18 cellular contexts compared by ENCODE assay signal in genomic region chr4:165965503-165965902, GRCh38.
A peak's percentile ranks its signal among the peaks of the same experiment; 100 is the strongest.
DNase-seq lines count a peak whose midpoint lies in the region; ATAC-seq and TF ChIP-seq lines count a peak whose summit lies in the region.
"Had no signal": no experiment of that assay in that cellular context is flagged by ENCODE, and none has a peak within 500 bp of the region (broad histone marks: within the 10 kb centered on the region; RNA-seq: fewer than 3 reads in every experiment).

No MANE protein-coding gene starts in this region.

- DNase-seq in MCF 10A (ENCODE audit: unreplicated experiment): peak; percentile 41
- DNase-seq in breast epithelium (ENCODE audit: low spot score in 2 of 2): no peak
- peak; percentile 57 for DNase-seq in RWPE1 (ENCODE audit: low spot score)
- no peak for DNase-seq in epithelial cell of prostate (ENCODE audit: low read depth, low spot score)
- no peak for DNase-seq in NCI-H526 treated with DMSO at 0.1 percent for 48 hours (lab: John Stamatoyannopoulos, UW)
- DNase-seq in Peyer's patch: no peak
- DNase-seq in D341Med (ENCODE audit: low spot score): no peak
- DNase-seq: C1 segment of cervical spinal cord, GDM1, HFFc6, NCI-H1417 treated with DMSO at 0.1 percent for 48 hours, NCI-H2029, NCI-H2171 treated with DMSO at 0.1 percent for 48 hours, NCI-H82, T-cell had no signal

- H3K36me3 ChIP-seq in breast epithelium (no peaks in the 10 kb centered on the region), Peyer's patch (no peaks in the 10 kb centered on the region)

- POLR2A ChIA-PET in MCF 10A (lab: Yijun Ruan, JAX) (interaction anchor here (0.7 to 1.5 kb wide), 6 partner anchors 8 to 370 kb away, joined by 3 to 6 read pairs (median 4); partner anchors contain the start of gene TLL1), RWPE1 (lab: Yijun Ruan, JAX; ENCODE audit: low non-redundant PET) (no interaction called here)

- TF ChIP-seq CTCF in MCF 10A (IDR thresholded peaks at IDR 0.05; ENCODE audit: unreplicated experiment): no peak
- TF ChIP-seq CTCF in breast epithelium (IDR thresholded peaks at IDR 0.05): no peak
- TF ChIP-seq CTCF in RWPE1 (conservative IDR thresholded peaks at IDR 0.05; ENCODE audit: low read depth): no peak
- TF ChIP-seq CTCF in Peyer's patch (IDR thresholded peaks at IDR 0.05): no peak

- intact Hi-C loops in MCF 10A (cut with micrococcal nuclease) (no loop called here), breast epithelium (cut with DNase I; ENCODE audit: low total_unique reads) (no loop called here)

- H3K27ac Mint-ChIP-seq in MCF 10A (ENCODE audit: low read depth, unreplicated experiment): peak overlapping the region; percentile 78
- H3K27ac Mint-ChIP-seq: GM23338, HFFc6, T-cell had no signal

- H3K36me3 Mint-ChIP-seq in MCF 10A (ENCODE audit: insufficient read depth, unreplicated experiment): peaks cover 6% of the 10 kb centered on the region
- H3K36me3 Mint-ChIP-seq: T-cell had no signal

- H3K4me1 ChIP-seq in breast epithelium (no peaks in the 10 kb centered on the region), Peyer's patch (no peaks in the 10 kb centered on the region)

- peaks cover 15% of the 10 kb centered on the region for H3K9me3 Mint-ChIP-seq in MCF 10A (ENCODE audit: unreplicated experiment)

- H3K4me3 ChIP-seq in breast epithelium: no peak overlapping the region
- no peak overlapping the region for H3K4me3 ChIP-seq in Peyer's patch
- H3K4me3 ChIP-seq: GM23338 had no signal

- no TSS peak for BruUV-seq in MCF 10A (replicated peaks; lab: Mats Ljungman, UMichigan)

- CTCF ChIA-PET in MCF 10A (lab: Yijun Ruan, JAX): interaction anchor here (0.5 to 0.6 kb wide), 3 partner anchors 94 to 445 kb away, joined by 3 to 4 read pairs (median 3); no protein-coding TSS in a partner anchor
- CTCF ChIA-PET in RWPE1 (lab: Yijun Ruan, JAX): interaction anchor here (0.6 kb wide), 1 partner anchor 45 kb away, joined by 3 read pairs; no protein-coding TSS in a partner anchor

- H3K27ac ChIP-seq in breast epithelium (no peak overlapping the region), RWPE1 (peak overlapping the region; percentile 67), epithelial cell of prostate (peak overlapping the region; percentile 38), Peyer's patch (no peak overlapping the region)
- H3K27ac ChIP-seq: 22Rv1 had no signal

- H3K27me3 ChIP-seq in breast epithelium (no peaks in the 10 kb centered on the region), Peyer's patch (no peaks in the 10 kb centered on the region)

- peaks cover 21% of the 10 kb centered on the region for H3K4me1 Mint-ChIP-seq in MCF 10A (ENCODE audit: insufficient read depth, unreplicated experiment)
- H3K4me1 Mint-ChIP-seq: GM23338, T-cell had no signal

- H3K27me3 Mint-ChIP-seq in MCF 10A (ENCODE audit: insufficient read depth, unreplicated experiment): no peaks in the 10 kb centered on the region
- H3K27me3 Mint-ChIP-seq: T-cell had no signal

- H3K9me3 ChIP-seq in breast epithelium: peaks cover 0 to 23% of the 10 kb centered on the region in 2 donors
- H3K9me3 ChIP-seq in Peyer's patch: peaks cover 0 to 5% (median 0%) of the 10 kb centered on the region in 4 donors

- no peak overlapping the region for H3K4me3 Mint-ChIP-seq in MCF 10A (ENCODE audit: unreplicated experiment)
- H3K4me3 Mint-ChIP-seq: GM23338, HFFc6, T-cell had no signal

- no peak for ATAC-seq in HG03378 (IDR thresholded peaks at IDR 0.05; ENCODE audit: unreplicated experiment)
- ATAC-seq: GM23338, T-cell had no signal

- TF ChIP-seq POLR2A in breast epithelium (IDR thresholded peaks at IDR 0.05) (no peak), Peyer's patch (IDR thresholded peaks at IDR 0.05) (no peak)

Comparison
In these comparisons a context has a peak if more than half of its experiments do, and no peak if none do; other contexts are left out.
1. DNase-seq: peak in MCF 10A (single experiment) and RWPE1 (single experiment); none in breast epithelium (0 of 2), epithelial cell of prostate (single experiment), NCI-H526 treated with DMSO at 0.1 percent for 48 hours (single experiment), Peyer's patch (0 of 3) and D341Med (single experiment).
2. H3K27ac ChIP-seq: peak in RWPE1 (single experiment) and epithelial cell of prostate (single experiment); none in breast epithelium (0 of 2) and Peyer's patch (0 of 4).